9 cellular contexts compared by ENCODE assay signal in the genomic region with DNA sequence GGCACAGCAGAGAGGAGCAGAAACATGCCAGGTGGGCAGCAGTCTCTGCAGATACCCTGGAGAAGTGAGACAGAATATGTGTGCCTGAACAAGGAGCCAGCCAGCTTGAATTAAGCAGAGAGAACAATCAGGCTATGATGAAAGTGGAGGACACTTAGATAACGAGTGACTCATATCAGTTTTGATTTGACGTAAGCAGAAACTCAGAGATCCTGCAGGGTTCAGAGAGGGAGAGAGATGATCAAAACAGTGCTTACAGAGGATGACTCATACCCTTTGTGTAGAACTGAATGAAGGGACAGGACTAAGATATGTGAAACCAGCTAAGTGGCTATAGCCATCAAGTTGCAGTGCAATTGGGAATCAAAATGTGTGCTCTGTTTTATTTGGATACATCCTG.
DNase-seq lines count a peak whose midpoint lies in the region; ATAC-seq and TF ChIP-seq lines count a peak whose summit lies in the region.
"Had no signal": no experiment of that assay in that cellular context is flagged by ENCODE, and none has a peak within 500 bp of the region (broad histone marks: within the 10 kb centered on the region; RNA-seq: fewer than 3 reads in every experiment).

No MANE protein-coding gene starts in this region.

- DNase-seq in NOMO-1 treated with DMSO at 0.1 percent for 48 hours (lab: John Stamatoyannopoulos, UW; ENCODE audit: unreplicated experiment) (peak; percentile 28), NOMO-1 treated with dmso at 0.1 percent for 144 hours (lab: John Stamatoyannopoulos, UW; ENCODE audit: unreplicated experiment) (no peak), RPMI7951 (ENCODE audit: low read depth) (peak; percentile 71), islet precursor cell (peak; percentile 59), erythroblast (lab: John Stamatoyannopoulos, UW) (no peak), GOT3 (lab: John Stamatoyannopoulos, UW) (no peak)
- DNase-seq in activated CD4-positive, alpha-beta T cell treated with anti-CD3 and anti-CD28 coated beads for 4 hours: no peak
- DNase-seq: activated B cell treated with CpG ODN at 0.5 μM for 24 hours had no signal

- peak; percentile 85 for ATAC-seq in HG03039 (IDR thresholded peaks at IDR 0.05; ENCODE audit: unreplicated experiment)

- TF ChIP-seq POLR2A in erythroblast (IDR thresholded peaks at IDR 0.05; ENCODE audit: low read length): no peak

Comparison
In these comparisons a context has a peak if more than half of its experiments do, and no peak if none do; other contexts are left out.
1. DNase-seq: peak in NOMO-1 treated with DMSO at 0.1 percent for 48 hours (single experiment), RPMI7951 (single experiment) and islet precursor cell (single experiment); none in NOMO-1 treated with dmso at 0.1 percent for 144 hours (single experiment), erythroblast (0 of 2), GOT3 (single experiment) and activated CD4-positive, alpha-beta T cell treated with anti-CD3 and anti-CD28 coated beads for 4 hours (0 of 2).